In genomic region chr7:1575809-1576208, GRCh38 we compare ENCODE assay signal across 23 cellular contexts. TPM values are rescaled to one million over a fixed set of nuclear protein-coding genes. Genes with fewer than 3 reads are reported as not detected.
A peak's percentile ranks its signal among the peaks of the same experiment; 100 is the strongest.
DNase-seq lines count a peak whose midpoint lies in the region; ATAC-seq and TF ChIP-seq lines count a peak whose summit lies in the region.
"Had no signal": no experiment of that assay in that cellular context is flagged by ENCODE, and none has a peak within 500 bp of the region (broad histone marks: within the 10 kb centered on the region; RNA-seq: fewer than 3 reads in every experiment).

No MANE protein-coding gene starts in this region.

- H3K36me3 ChIP-seq in IMR-90 (ENCODE audit: control insufficient read depth, insufficient read depth, low read length) (no peaks in the 10 kb centered on the region), esophagus squamous epithelium (no peaks in the 10 kb centered on the region), neuronal stem cell (replicated peaks in 1 of 2; ENCODE audit: control insufficient read depth in 2 of 2, insufficient read depth in 2 of 2, low read length in 2 of 2) (no peaks in the 10 kb centered on the region), sigmoid colon (no peaks in the 10 kb centered on the region)

- H3K9me1 ChIP-seq in IMR-90 (ENCODE audit: insufficient read depth, low read length): no peaks in the 10 kb centered on the region; the same call in 1 of the 2 replicates

- peak overlapping the region; percentile 16 for H2BK12ac ChIP-seq in H9 (ENCODE audit: insufficient read length, low read depth, low read length)
- H2BK12ac ChIP-seq in neuronal stem cell (ENCODE audit: low read length): no peak overlapping the region

- H2BK20ac ChIP-seq in H9 (ENCODE audit: low read depth, low read length, poor library complexity, severe bottlenecking) (no peak overlapping the region), IMR-90 (ENCODE audit: low read depth, low read length) (no peak overlapping the region)

- dilution Hi-C loops in IMR-90 (cut with HindIII; ENCODE audit: low sequenced_read_pairs, unreplicated experiment): no loop called here

- H4K8ac ChIP-seq in H9 (replicated peaks; ENCODE audit: insufficient read length, low read depth, low read length) (peak overlapping the region; percentile 8), IMR-90 (ENCODE audit: low read depth in 2 of 2, low read length in 2 of 2) (no peak overlapping the region), neuronal stem cell (ENCODE audit: low read depth, low read length) (no peak overlapping the region)

- BruUV-seq in IMR-90 (replicated peaks; lab: Mats Ljungman, UMichigan): no TSS peak

- H3K23ac ChIP-seq in H9 (ENCODE audit: insufficient read length, low read depth, low read length) (no peak overlapping the region), IMR-90 (ENCODE audit: low read depth, low read length) (no peak overlapping the region), neuronal stem cell (ENCODE audit: low read depth, low read length, poor library complexity) (no peak overlapping the region)

- H4K5ac ChIP-seq in H9 (ENCODE audit: insufficient read length, low read depth, low read length): peak overlapping the region; percentile 79
- H4K5ac ChIP-seq in IMR-90 (ENCODE audit: low read depth, low read length): no peak overlapping the region

- WGBS in H9 (ENCODE audit: extremely low coverage, insufficient read length, low lambda C conversion rate): no CpG with 5 or more reads among the region's 7 CpGs
- 80% methylated on average over 2 of the region's 7 CpGs; no CpG with 5 or more reads in 1 of the 2 experiments for WGBS in IMR-90 (ENCODE audit: extremely low coverage in 2 of 2, insufficient read length in 1 of 2), 2 experiments
- whole genome bisulfite sequencing in esophagus squamous epithelium, 2 donors: 34 to 53% methylated on average over 5 to 6 of the region's 7 CpGs
- no CpG with 5 or more reads among the region's 7 CpGs for WGBS in neuronal stem cell (ENCODE audit: extremely low coverage in 2 of 2, insufficient read length in 2 of 2, insufficient replicate concordance in 1 of 2), 2 donors
- 84 to 90% methylated on average over 7 of the region's 7 CpGs for WGBS in sigmoid colon, 2 donors

- H3K4me3 ChIP-seq in IMR-90 (ENCODE audit: insufficient read depth, low read depth, low read length): no peak overlapping the region
- H3K4me3 ChIP-seq in esophagus squamous epithelium: no peak overlapping the region
- H3K4me3 ChIP-seq in neuronal stem cell (ENCODE audit: low read length in 2 of 2): no peak overlapping the region
- no peak overlapping the region for H3K4me3 ChIP-seq in sigmoid colon
- H3K4me3 ChIP-seq: A549; BLaER1 treated with 17β-estradiol and CSF1 and Interleukin-3, amounts not matched to agents 10 nM and 100 nM; SK-N-MC had no signal

- no peak for DNase-seq in H9
- DNase-seq in IMR-90: no peak
- DNase-seq in esophagus squamous epithelium (lab: John Stamatoyannopoulos, UW): no peak
- DNase-seq in neuronal stem cell (ENCODE audit: low spot score): no peak
- DNase-seq in stimulated activated CD4-positive, alpha-beta T cell treated with anti-CD3 and anti-CD28 coated beads, Interleukin-2, amount 100 ng/mL, for 24 hours: no peak
- DNase-seq in sigmoid colon: no peak
- no peak for DNase-seq in T-helper 1 cell
- DNase-seq: AML-193; CD4-positive, alpha-beta T cell; DMS53; GOT3; KG1; MM.1S; NCI-H1694; NCI-H2029 treated with DMSO at 0.1 percent for 48 hours; NCI-H2227 treated with DMSO at 0.1 percent for 48 hours; NCI-H526 treated with DMSO at 0.1 percent for 48 hours; RPMI8226; SIG-M5 had no signal

- no peaks in the 10 kb centered on the region for H3K79me1 ChIP-seq in H9 (ENCODE audit: insufficient read depth, low read depth, low read length, poor library complexity, severe bottlenecking)
- H3K79me1 ChIP-seq in IMR-90 (ENCODE audit: low read depth in 1 of 2, low read length in 2 of 2): peaks cover 9 to 14% of the 10 kb centered on the region in 2 experiments; a peak in 3 of 4 replicates
- no peaks in the 10 kb centered on the region for H3K79me1 ChIP-seq in neuronal stem cell (ENCODE audit: low read depth, low read length)

- POLR2A ChIA-PET in IMR-90 (lab: Charles Lee; ENCODE audit: unreplicated experiment): no interaction called here

- H3K9me3 ChIP-seq in H9 (ENCODE audit: control insufficient read depth, low read depth, low read length): no peaks in the 10 kb centered on the region
- no peaks in the 10 kb centered on the region for H3K9me3 ChIP-seq in IMR-90 (ENCODE audit: control insufficient read depth, insufficient read depth, low read length)
- no peaks in the 10 kb centered on the region for H3K9me3 ChIP-seq in esophagus squamous epithelium
- H3K9me3 ChIP-seq in neuronal stem cell (replicated peaks in 1 of 2; ENCODE audit: control insufficient read depth in 2 of 2, insufficient read depth in 1 of 2, low read depth in 1 of 2, low read length in 2 of 2): no peaks in the 10 kb centered on the region
- H3K9me3 ChIP-seq in sigmoid colon: no peaks in the 10 kb centered on the region
- H3K9me3 ChIP-seq: A549; BLaER1 treated with 17β-estradiol and CSF1 and Interleukin-3, amounts not matched to agents 10 nM and 100 nM had no signal

- H3K36me3 Mint-ChIP-seq in H9 (ENCODE audit: insufficient read depth in 1 of 3, low read depth in 3 of 3): peaks cover 7 to 18% (median 12%) of the 10 kb centered on the region in 3 experiments

- H2BK120ac ChIP-seq in H9 (ENCODE audit: low read depth, low read length, poor library complexity, severe bottlenecking) (peak overlapping the region; percentile 8), IMR-90 (ENCODE audit: low read depth, low read length) (no peak overlapping the region), neuronal stem cell (ENCODE audit: low read depth, low read length) (no peak overlapping the region)

- H3K79me2 ChIP-seq in H9 (ENCODE audit: insufficient read depth, low read length): no peaks in the 10 kb centered on the region

- no peak overlapping the region for H3T11ph ChIP-seq in H9 (ENCODE audit: low read length)

- H3K56ac ChIP-seq in H9 (ENCODE audit: insufficient read length, low read depth, low read length) (no peak overlapping the region), IMR-90 (ENCODE audit: extremely low read depth, insufficient read depth, low read length) (no peak overlapping the region)

- H3K27me3 ChIP-seq in H9 (ENCODE audit: insufficient read depth, low read length) (no peaks in the 10 kb centered on the region), IMR-90 (ENCODE audit: control insufficient read depth, insufficient read depth, low read length) (no peaks in the 10 kb centered on the region), esophagus squamous epithelium (no peaks in the 10 kb centered on the region), neuronal stem cell (ENCODE audit: control insufficient read depth in 3 of 3, insufficient read depth in 3 of 3, low read depth in 1 of 3, low read length in 3 of 3) (no peaks in the 10 kb centered on the region), sigmoid colon (no peaks in the 10 kb centered on the region)
- H3K27me3 ChIP-seq: BLaER1 treated with 17β-estradiol and CSF1 and Interleukin-3, amounts not matched to agents 10 nM and 100 nM had no signal

- H4K20me1 ChIP-seq in H9 (ENCODE audit: control insufficient read depth, insufficient read depth, insufficient read length) (no peaks in the 10 kb centered on the region), IMR-90 (ENCODE audit: insufficient read depth, low read length) (no peaks in the 10 kb centered on the region)

- intact Hi-C loops in IMR-90 (cut with micrococcal nuclease): no loop called here
- intact Hi-C loops in esophagus squamous epithelium (cut with DNase I): no loop called here
- intact Hi-C loops in sigmoid colon (cut with DNase I): no loop called here

- no peak for TF ChIP-seq POLR2A in IMR-90 (IDR thresholded peaks at IDR 0.05; ENCODE audit: low read depth, low read length)
- TF ChIP-seq POLR2A in esophagus squamous epithelium (IDR thresholded peaks at IDR 0.05): no peak
- no peak for TF ChIP-seq POLR2A in sigmoid colon (IDR thresholded peaks at IDR 0.05)

- H3K27ac Mint-ChIP-seq in H9: peak overlapping the region; percentile 61 to 85 (median 80); a peak in 5 of 7 replicates
- H3K27ac Mint-ChIP-seq: CD4-positive, alpha-beta T cell had no signal

- CTCF ChIA-PET in IMR-90 (lab: Yijun Ruan, JAX): no interaction called here

- no peak for TF ChIP-seq EP300 in sigmoid colon (IDR thresholded peaks at IDR 0.05)

- in situ Hi-C loops in IMR-90 (cut with MboI; ENCODE audit: low sequenced_read_pairs): loop anchor here (10.0 kb wide), 1 partner anchor 629 kb away; no protein-coding TSS in a partner anchor

- H3K4me3 Mint-ChIP-seq in H9: no peak overlapping the region; a peak in 1 of 5 replicates
- H3K4me3 Mint-ChIP-seq: CD4-positive, alpha-beta T cell had no signal

- H3K27ac ChIP-seq in H9 (ENCODE audit: insufficient read length, low read depth, low read length) (peak overlapping the region; percentile 53), IMR-90 (ENCODE audit: insufficient read depth, low read length) (no peak overlapping the region), esophagus squamous epithelium (peak overlapping the region in 3 of 4 donors; percentile 9 to 30 (median 29)), neuronal stem cell (replicated peaks; ENCODE audit: low read length) (no peak overlapping the region), sigmoid colon (no peak overlapping the region)
- H3K27ac ChIP-seq: A549; BLaER1 treated with 17β-estradiol and CSF1 and Interleukin-3, amounts not matched to agents 10 nM and 100 nM; SK-N-MC had no signal

- H3K9ac ChIP-seq in H9 (ENCODE audit: extremely low read depth, insufficient read length, low read length) (no peak overlapping the region), IMR-90 (ENCODE audit: low read depth, low read length) (no peak overlapping the region), neuronal stem cell (ENCODE audit: low read depth, low read length, poor library complexity) (no peak overlapping the region)
- H3K9ac ChIP-seq: BLaER1 treated with 17β-estradiol and CSF1 and Interleukin-3, amounts not matched to agents 10 nM and 100 nM had no signal

- H2BK15ac ChIP-seq in H9 (ENCODE audit: low read depth, low read length): no peak overlapping the region
- H2BK15ac ChIP-seq in IMR-90 (ENCODE audit: low read depth, low read length): no peak overlapping the region
- H2BK15ac ChIP-seq in neuronal stem cell (ENCODE audit: low read length): no peak overlapping the region

- no peak overlapping the region for H3K4me2 ChIP-seq in H9 (ENCODE audit: insufficient read depth, insufficient read length, low read length)
- H3K4me2 ChIP-seq in IMR-90 (ENCODE audit: low read depth, low read length): no peak overlapping the region
- H3K4me2 ChIP-seq in neuronal stem cell (ENCODE audit: insufficient read depth, low read length, poor library complexity, severe bottlenecking): no peak overlapping the region
- H3K4me2 ChIP-seq: A549; BLaER1 treated with 17β-estradiol and CSF1 and Interleukin-3, amounts not matched to agents 10 nM and 100 nM had no signal

- H3K27me3 Mint-ChIP-seq in H9 (ENCODE audit: low read depth): no peaks in the 10 kb centered on the region; the same call in 1 of the 2 replicates
- H3K27me3 Mint-ChIP-seq: CD4-positive, alpha-beta T cell had no signal

- H3K14ac ChIP-seq in H9 (ENCODE audit: insufficient read depth, low read length): peak overlapping the region; percentile 42; the same call in 1 of the 2 replicates
- H3K14ac ChIP-seq in IMR-90 (replicated peaks; ENCODE audit: low read depth, low read length): no peak overlapping the region
- H3K14ac ChIP-seq in neuronal stem cell (ENCODE audit: low read length): no peak overlapping the region

- H3K4me1 ChIP-seq in H9 (ENCODE audit: insufficient read depth, low read length) (peaks cover 8% of the 10 kb centered on the region; the same call in 1 of the 2 replicates), IMR-90 (ENCODE audit: control insufficient read depth, insufficient read depth, low read length) (no peaks in the 10 kb centered on the region), esophagus squamous epithelium (peaks cover 3 to 27% (median 15%) of the 10 kb centered on the region in 3 donors), neuronal stem cell (ENCODE audit: control insufficient read depth in 2 of 2, insufficient read depth in 1 of 2, low read depth in 1 of 2, low read length in 2 of 2) (peaks cover 2% of the 10 kb centered on the region in 2 donors), sigmoid colon (peaks cover 0 to 20% (median 16%) of the 10 kb centered on the region in 4 donors)

- H2BK5ac ChIP-seq in H9 (ENCODE audit: insufficient read length, low read length) (peak overlapping the region; percentile 62), IMR-90 (ENCODE audit: low read depth, low read length, poor library complexity, severe bottlenecking) (no peak overlapping the region), neuronal stem cell (ENCODE audit: low read length) (peak overlapping the region; percentile 5)

- H3K18ac ChIP-seq in H9 (ENCODE audit: insufficient read length, low read depth, low read length) (peak overlapping the region; percentile 94), IMR-90 (ENCODE audit: low read depth, low read length) (no peak overlapping the region), neuronal stem cell (ENCODE audit: low read length) (no peak overlapping the region)

- no peak for ATAC-seq in IMR-90 (ENCODE audit: low read depth)
- ATAC-seq: A549, HCT116 had no signal

- H2AFZ ChIP-seq in H9 (ENCODE audit: low read length): no peak overlapping the region
- H2AFZ ChIP-seq in IMR-90 (replicated peaks; ENCODE audit: low read length, poor library complexity): no peak overlapping the region
- H2AFZ ChIP-seq in neuronal stem cell (ENCODE audit: low read length): no peak overlapping the region

- peak overlapping the region; percentile 76 for H2AK5ac ChIP-seq in H9 (ENCODE audit: insufficient read length, low read length)
- H2AK5ac ChIP-seq in IMR-90 (ENCODE audit: low read depth, low read length): 0 out of 2 replicates have a peak overlapping the region, but pooled peaks have one; percentile 21
- no peak overlapping the region for H2AK5ac ChIP-seq in neuronal stem cell (ENCODE audit: low read depth, low read length)

- peaks cover 8 to 12% of the 10 kb centered on the region in 2 experiments for H3K9me3 Mint-ChIP-seq in H9
- H3K9me3 Mint-ChIP-seq: CD4-positive, alpha-beta T cell had no signal

- peaks cover 37% of the 10 kb centered on the region in 2 experiments for H3K4me1 Mint-ChIP-seq in H9

- TF ChIP-seq CTCF in H9 (conservative IDR thresholded peaks at IDR 0.05) (no peak), IMR-90 (conservative IDR thresholded peaks at IDR 0.05; ENCODE audit: low read depth, low read length) (no peak), esophagus squamous epithelium (IDR thresholded peaks at IDR 0.05) (no peak), sigmoid colon (IDR thresholded peaks at IDR 0.05) (no peak)

- no peak for TF ChIP-seq RAD21 in IMR-90 (IDR thresholded peaks at IDR 0.05; ENCODE audit: low read length)

- H4K91ac ChIP-seq in H9 (ENCODE audit: insufficient read length, low read depth, low read length) (peak overlapping the region; percentile 64), IMR-90 (ENCODE audit: insufficient read depth, low read depth, low read length) (no peak overlapping the region), neuronal stem cell (ENCODE audit: low read depth, low read length, poor library complexity) (no peak overlapping the region)

- H3K23me2 ChIP-seq in H9 (ENCODE audit: insufficient read length, low read depth, low read length, poor library complexity, severe bottlenecking): no peaks in the 10 kb centered on the region

- H3K4ac ChIP-seq in H9 (ENCODE audit: low read depth, low read length) (no peak overlapping the region; the same call in 1 of the 2 replicates), IMR-90 (ENCODE audit: low read depth, low read length) (no peak overlapping the region), neuronal stem cell (ENCODE audit: low read length) (no peak overlapping the region)

- no peak overlapping the region for H2AK9ac ChIP-seq in IMR-90 (replicated peaks; ENCODE audit: low read depth, low read length, poor library complexity)

RNA-seq across cellular contexts. Expression of gene PSMG3, which starts 6.0 kb away (rescaled TPM):
- 63.0 and 71.1 TPM in 2 replicates for total RNA-seq in H9 (2021)
- total RNA-seq in IMR-90 (2012; rRNA removed): 30.6 and 37.3 TPM in 2 replicates
- polyA plus RNA-seq in IMR-90 (2012; rRNA removed): 52.5 and 54.1 TPM in 2 replicates
- 44.0 and 63.2 TPM in 2 replicates for polyA plus RNA-seq in IMR-90 (2012; cell fraction: cytosol; rRNA removed)
- 74.3 and 81.9 TPM in 2 replicates for polyA plus RNA-seq in IMR-90 (2012; cell fraction: nucleus; rRNA removed; ENCODE audit: low replicate concordance)
- 10 to 100 TPM; 44.5 to 63.6 (median 47.4) TPM for total RNA-seq in esophagus squamous epithelium
- polyA plus RNA-seq in neuronal stem cell (2013, experiment 1 of 2): 16.9 TPM
- polyA plus RNA-seq in neuronal stem cell (2013, experiment 2 of 2): 15.7 TPM
- total RNA-seq in sigmoid colon: 10 to 100 TPM; 23.3 to 52.8 (median 41.6) TPM
- polyA plus RNA-seq in sigmoid colon: 10 to 100 TPM; 50.5 to 68.0 (median 66.6) TPM

RNA-seq across cellular contexts. Expression of gene TMEM184A, which starts 19.8 kb away (rescaled TPM):
- 1.3 and 1.5 TPM in 2 replicates for total RNA-seq in H9 (2021)
- 0.28 and 0.36 TPM in 2 replicates for total RNA-seq in IMR-90 (2012; rRNA removed)
- polyA plus RNA-seq in IMR-90 (2012; rRNA removed): 1.9 TPM in 2 replicates
- polyA plus RNA-seq in IMR-90 (2012; cell fraction: cytosol; rRNA removed): 0.74 and 1.2 TPM in 2 replicates
- 4.1 and 11.5 TPM in 2 replicates for polyA plus RNA-seq in IMR-90 (2012; cell fraction: nucleus; rRNA removed; ENCODE audit: low replicate concordance)
- 100 to 1,000 TPM in 2 of 4 donors, 10 to 100 TPM in 2; 56.7 to 204 (median 98.9) TPM for total RNA-seq in esophagus squamous epithelium
- polyA plus RNA-seq in neuronal stem cell (2013, experiment 1 of 2): 0.32 TPM
- polyA plus RNA-seq in neuronal stem cell (2013, experiment 2 of 2): 0.28 TPM
- total RNA-seq in sigmoid colon: under 1 TPM in 1 of 4 donors, not detected in 3; 0.28 TPM
- polyA plus RNA-seq in sigmoid colon: 10 to 100 TPM in 2 of 3 donors, 1 to 10 TPM in 1; 8.4 to 60.3 (median 10.2) TPM

RNA-seq across cellular contexts. Expression of gene MAFK, which starts 45.3 kb away (rescaled TPM):
- 15.6 and 16.3 TPM in 2 replicates for total RNA-seq in H9 (2021)
- 16.4 and 19.2 TPM in 2 replicates for total RNA-seq in IMR-90 (2012; rRNA removed)
- polyA plus RNA-seq in IMR-90 (2012; rRNA removed): 27.1 and 27.9 TPM in 2 replicates
- polyA plus RNA-seq in IMR-90 (2012; cell fraction: cytosol; rRNA removed): 9.3 and 16.3 TPM in 2 replicates
- polyA plus RNA-seq in IMR-90 (2012; cell fraction: nucleus; rRNA removed; ENCODE audit: low replicate concordance): 216 and 262 TPM in 2 replicates
- total RNA-seq in esophagus squamous epithelium: 10 to 100 TPM; 11.3 to 26.9 (median 18.9) TPM
- 4.4 TPM for polyA plus RNA-seq in neuronal stem cell (2013, experiment 1 of 2)
- 4.1 TPM for polyA plus RNA-seq in neuronal stem cell (2013, experiment 2 of 2)
- 10 to 100 TPM; 22.1 to 57.6 (median 42.5) TPM for total RNA-seq in sigmoid colon
- polyA plus RNA-seq in sigmoid colon: 10 to 100 TPM; 34.8 to 43.0 (median 42.1) TPM

Comparison
In these comparisons a context has a peak if more than half of its experiments do, and no peak if none do; other contexts are left out.
1. H3K27ac ChIP-seq: peak in H9 (single experiment) and esophagus squamous epithelium (3 of 4); none in IMR-90 (single experiment), neuronal stem cell (single experiment) and sigmoid colon (0 of 4).
2. RNA of gene TMEM184A, which starts 19.8 kb away (total RNA-seq): 56.7 to 204 TPM in esophagus squamous epithelium; 1.3 to 1.5 TPM in H9, 0.28 to 0.36 TPM in IMR-90 and 0.28 TPM in sigmoid colon; every median in the first group is over 10 times any median in the second.